Comparison of ENCODE assay signal across 17 cellular contexts in genomic region chr3:16486951-16487480, GRCh38.
"Had no signal": no experiment of that assay in that cellular context is flagged by ENCODE, and none has a peak within 500 bp of the region (broad histone marks: within the 10 kb centered on the region; RNA-seq: fewer than 3 reads in every experiment).

No MANE protein-coding gene starts in this region.

- H3K27me3 Mint-ChIP-seq: activated CD4-positive, alpha-beta memory T cell treated with anti-CD3 and anti-CD28 coated beads for 36 hours; central memory CD8-positive, alpha-beta T cell had no signal

- DNase-seq: activated CD4-positive, alpha-beta memory T cell treated with anti-CD3 and anti-CD28 coated beads for 36 hours; activated naive CD4-positive, alpha-beta T cell treated with anti-CD3 and anti-CD28 coated beads for 36 hours; activated T-cell treated with anti-CD3 and anti-CD28 coated beads for 4 hours; colonic mucosa; foreskin keratinocyte; left lung; mammary epithelial cell; stimulated activated CD4-positive, alpha-beta T cell treated with anti-CD3 and anti-CD28 coated beads, Interleukin-2, amount 100 ng/mL, for 24 hours; upper lobe of right lung had no signal

- H3K9me3 Mint-ChIP-seq: activated CD4-positive, alpha-beta memory T cell treated with anti-CD3 and anti-CD28 coated beads for 36 hours; activated naive CD4-positive, alpha-beta T cell treated with anti-CD3 and anti-CD28 coated beads for 36 hours; central memory CD8-positive, alpha-beta T cell; T-helper 2 cell treated with Interferon-gamma antibody and Interleukin-4, amounts not matched to agents 5 μg/mL and 100 μg/mL, for 36 hours had no signal

- H3K4me2 ChIP-seq: neural progenitor cell had no signal

- H3K9me3 ChIP-seq: ascending aorta, colonic mucosa, left lung, prostate gland, right atrium auricular region, thoracic aorta, upper lobe of right lung had no signal

- H3K27ac ChIP-seq: ascending aorta, colonic mucosa, foreskin keratinocyte, left lung, neural progenitor cell, prostate gland, right atrium auricular region, thoracic aorta, upper lobe of right lung had no signal

- FAIRE-seq: TTC549 had no signal

- H3K27me3 ChIP-seq: ascending aorta, colonic mucosa, foreskin keratinocyte, left lung, neural progenitor cell, right atrium auricular region, upper lobe of right lung had no signal

- H2AFZ ChIP-seq: neural progenitor cell had no signal

- H3K4me3 Mint-ChIP-seq: activated CD4-positive, alpha-beta memory T cell treated with anti-CD3 and anti-CD28 coated beads for 36 hours; activated naive CD4-positive, alpha-beta T cell treated with anti-CD3 and anti-CD28 coated beads for 36 hours; central memory CD8-positive, alpha-beta T cell; neural progenitor cell; T-helper 2 cell treated with Interferon-gamma antibody and Interleukin-4, amounts not matched to agents 5 μg/mL and 100 μg/mL, for 36 hours had no signal

- H3K27ac Mint-ChIP-seq: neural progenitor cell had no signal

- H3K36me3 ChIP-seq: colonic mucosa, neural progenitor cell, prostate gland had no signal

- H3K9ac ChIP-seq: neural progenitor cell had no signal

- H3K4me1 ChIP-seq: foreskin keratinocyte, prostate gland had no signal

- H3K4me3 ChIP-seq: ascending aorta, colonic mucosa, left lung, neural progenitor cell, prostate gland, right atrium auricular region, thoracic aorta, upper lobe of right lung had no signal
